In the genomic region with DNA sequence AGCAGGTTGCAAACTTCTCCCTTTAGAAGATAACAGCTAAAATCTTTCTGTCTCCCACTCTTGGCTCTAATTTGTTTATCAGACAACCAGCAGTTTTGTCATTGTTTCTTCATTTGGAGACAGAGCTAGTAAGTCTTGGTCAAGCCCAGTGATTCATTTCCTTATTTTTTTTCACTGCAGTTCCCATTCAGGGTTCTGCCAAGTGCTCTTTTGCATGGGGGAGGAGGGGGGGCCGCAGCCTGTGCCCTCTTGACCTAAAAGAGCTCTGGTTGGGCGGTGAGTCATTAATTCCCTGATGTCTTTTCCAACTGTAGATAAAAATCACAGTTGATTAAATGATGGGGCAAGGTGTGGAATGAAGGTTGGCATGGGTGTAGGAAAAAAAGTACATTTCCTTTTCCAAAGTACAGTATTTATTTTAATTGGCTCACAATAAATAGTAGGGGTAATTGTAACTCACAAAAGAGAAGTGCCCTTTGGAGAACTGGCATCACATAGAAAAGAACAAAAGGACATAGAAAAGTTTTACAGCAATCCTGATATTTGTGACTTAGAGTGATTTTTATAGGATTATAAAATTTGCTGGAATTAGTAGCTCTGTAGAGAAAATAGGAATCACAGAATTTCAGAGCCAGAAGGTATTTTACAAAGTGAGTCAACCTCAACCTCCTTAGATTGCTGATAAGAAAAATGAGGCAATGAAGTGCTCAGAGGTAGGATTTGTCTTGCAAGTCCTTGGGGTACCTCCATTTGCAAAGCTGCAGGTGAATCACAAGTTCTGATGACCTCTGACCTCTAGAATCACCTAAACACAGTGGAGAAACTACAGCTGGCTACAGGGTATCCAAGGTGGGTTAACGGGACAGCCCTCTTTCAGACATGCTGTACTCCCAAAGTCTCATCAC, we compare ENCODE assay signal across 1 cellular context.
A peak's percentile ranks its signal among the peaks of the same experiment; 100 is the strongest.
TF ChIP-seq lines count a peak whose summit lies in the region.

No MANE protein-coding gene starts in this region.

TF ChIP-seq in liver, 16 proteins besides CTCF, POLR2A, EP300 and RAD21 (continued from another document):
- TF ChIP-seq HNF4G (IDR thresholded peaks at IDR 0.05) (peak; percentile 52), SP1 (IDR thresholded peaks at IDR 0.05) (peak; percentile 81), FOXA1 (IDR thresholded peaks at IDR 0.05) (no peak), RXRA (IDR thresholded peaks at IDR 0.05) (peak; percentile 79 to 93)
